Comparison of ENCODE assay signal across 8 cellular contexts in genomic region chr17:21457051-21458026, GRCh38.
DNase-seq lines count a peak whose midpoint lies in the region; ATAC-seq and TF ChIP-seq lines count a peak whose summit lies in the region.

No MANE protein-coding gene starts in this region.

- peak; percentile 82 for TF ChIP-seq CTCF in GM12872 (IDR thresholded peaks at IDR 0.05; ENCODE audit: insufficient read depth, low read depth, low read length)
- peak; percentile 78 to 99 (median 93) for TF ChIP-seq CTCF in gastrocnemius medialis (IDR thresholded peaks at IDR 0.05 in 4 of 5, conservative IDR thresholded peaks at IDR 0.05 in 1 of 5)

- no peak overlapping the region for H3K4me3 Mint-ChIP-seq in T-helper 2 cell treated with Interferon-gamma antibody and Interleukin-4, amounts not matched to agents 5 μg/mL and 100 μg/mL, for 36 hours

- TF ChIP-seq POLR2A in gastrocnemius medialis (IDR thresholded peaks at IDR 0.05) = no peak

- peak overlapping the region in 1 of 4 donors; percentile 35 for H3K27ac ChIP-seq in gastrocnemius medialis

- H3K27ac Mint-ChIP-seq in T-helper 2 cell treated with Interferon-gamma antibody and Interleukin-4, amounts not matched to agents 5 μg/mL and 100 μg/mL, for 36 hours = peak overlapping the region; percentile 20

- H3K9me3 Mint-ChIP-seq in T-helper 2 cell treated with Interferon-gamma antibody and Interleukin-4, amounts not matched to agents 5 μg/mL and 100 μg/mL, for 36 hours = no peaks in the 10 kb centered on the region

- no peaks in the 10 kb centered on the region for H3K36me3 ChIP-seq in gastrocnemius medialis

- no peaks in the 10 kb centered on the region for H3K36me3 Mint-ChIP-seq in T-helper 2 cell treated with Interferon-gamma antibody and Interleukin-4, amounts not matched to agents 5 μg/mL and 100 μg/mL, for 36 hours (ENCODE audit: low read depth)

- ATAC-seq in HG02642 (IDR thresholded peaks at IDR 0.05; ENCODE audit: poor library complexity, unreplicated experiment) (peak; percentile 82), gastrocnemius medialis (peak; percentile 89 to 92), HG03025 (IDR thresholded peaks at IDR 0.05; ENCODE audit: low FRiP score, unreplicated experiment) (no peak)

- H3K4me1 Mint-ChIP-seq in T-helper 2 cell treated with Interferon-gamma antibody and Interleukin-4, amounts not matched to agents 5 μg/mL and 100 μg/mL, for 36 hours (ENCODE audit: low read depth) = peaks cover 13% of the 10 kb centered on the region

- peaks cover 27% of the 10 kb centered on the region for H3K27me3 Mint-ChIP-seq in T-helper 2 cell treated with Interferon-gamma antibody and Interleukin-4, amounts not matched to agents 5 μg/mL and 100 μg/mL, for 36 hours (ENCODE audit: low read depth)

- intact Hi-C loops in gastrocnemius medialis (cut with DNase I; ENCODE audit: low total_unique reads) = loop anchor here (1.0 to 10.0 kb wide), 2 partner anchors 54 to 333 kb away; partner anchors contain the start of gene DHRS7B

- no peaks in the 10 kb centered on the region for H3K27me3 ChIP-seq in gastrocnemius medialis

- no peak overlapping the region for H3K4me3 ChIP-seq in gastrocnemius medialis

- DNase-seq in NCI-H1417 (lab: John Stamatoyannopoulos, UW) (peak; percentile 54 to 83 (median 66)), amygdala (lab: John Stamatoyannopoulos, UW) (peak in 53 of 56 donors; percentile 4 to 84 (median 55)), hepatic stellate cell (ENCODE audit: low spot score) (peak; percentile 86), gastrocnemius medialis (peak; percentile 76 to 89)
- DNase-seq in T-helper 2 cell treated with Interferon-gamma antibody and Interleukin-4, amounts not matched to agents 5 μg/mL and 100 μg/mL, for 36 hours (ENCODE audit: low spot score) = peak; percentile 89

- H3K4me1 ChIP-seq in gastrocnemius medialis = peaks cover 4 to 10% of the 10 kb centered on the region in 2 donors

- H3K9me3 ChIP-seq in gastrocnemius medialis = no peaks in the 10 kb centered on the region

- in situ Hi-C loops in gastrocnemius medialis (cut with MboI; ENCODE audit: low sequenced_read_pairs in 4 of 4) = loop anchor here in 2 of 4 donors (5.0 to 10.0 kb wide), 2 partner anchors 55 to 143 kb away; no protein-coding TSS in a partner anchor
